ENCODE assay signal across 19 cellular contexts in the genomic region with DNA sequence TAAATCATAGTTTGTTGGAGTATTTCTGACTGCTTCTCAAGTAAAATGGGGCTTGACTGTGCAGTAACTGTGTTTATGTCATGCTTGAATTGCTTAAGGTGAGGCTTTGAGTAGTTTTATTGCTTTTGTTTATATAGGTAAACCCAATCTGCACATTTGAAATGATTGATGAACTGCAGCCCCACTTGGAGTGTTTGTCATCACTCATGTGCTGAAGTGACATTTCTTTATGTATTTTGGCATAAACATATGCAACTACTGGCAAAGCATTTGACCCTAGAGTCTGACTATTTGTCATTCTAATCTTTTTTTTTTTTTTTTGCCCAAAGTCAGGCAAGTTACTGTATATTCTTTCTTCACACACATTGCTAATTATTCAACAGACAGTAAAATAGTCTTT.
"Had no signal": no experiment of that assay in that cellular context is flagged by ENCODE, and none has a peak within 500 bp of the region (broad histone marks: within the 10 kb centered on the region; RNA-seq: fewer than 3 reads in every experiment).

No MANE protein-coding gene starts in this region.

- H3K4me1 ChIP-seq: esophagus muscularis mucosa, heart right ventricle, prostate gland, right atrium auricular region, suprapubic skin, vagina had no signal

- H3K4me3 ChIP-seq: esophagus muscularis mucosa, heart right ventricle, neural progenitor cell, prostate gland, right atrium auricular region, suprapubic skin, vagina had no signal

- H3K36me3 ChIP-seq: esophagus muscularis mucosa, heart right ventricle, neural progenitor cell, prostate gland, right atrium auricular region, suprapubic skin, vagina had no signal

- H3K9me3 ChIP-seq: esophagus muscularis mucosa, heart right ventricle, prostate gland, right atrium auricular region, suprapubic skin, vagina had no signal

- DNase-seq: activated B cell treated with CpG ODN at 0.5 μM for 24 hours; activated CD4-positive, alpha-beta memory T cell treated with anti-CD3 and anti-CD28 coated beads, Interleukin-2, amount 10 ng/mL, durations not matched to agents 7 days and 5 days; activated CD4-positive, alpha-beta T cell treated with anti-CD3 and anti-CD28 coated beads for 48 hours; activated CD8-positive, alpha-beta memory T cell treated with anti-CD3 and anti-CD28 coated beads, Interleukin-2, amount 10 ng/mL, durations not matched to agents 7 days and 5 days; amniotic stem cell; effector memory CD4-positive, alpha-beta T cell; heart right ventricle; immature natural killer cell; kidney glomerular epithelial cell; left ventricle myocardium superior; stimulated activated CD4-positive, alpha-beta T cell treated with anti-CD3 and anti-CD28 coated beads, Interleukin-12 subunit alpha, Interleukin-12 subunit beta, amount 100 ng/mL, for 4 hours; stimulated activated CD4-positive, alpha-beta T cell treated with anti-CD3 and anti-CD28 coated beads, Interleukin-1b, Interleukin-23, amount 100 ng/mL, for 48 hours; trophoblast cell had no signal

- H3K27ac ChIP-seq: esophagus muscularis mucosa, heart right ventricle, neural progenitor cell, prostate gland, right atrium auricular region, suprapubic skin, vagina had no signal

- ATAC-seq: activated CD8-positive, alpha-beta memory T cell treated with anti-CD3 and anti-CD28 coated beads, Interleukin-2, amount 10 ng/mL, durations not matched to agents 7 days and 5 days; heart right ventricle; left ventricle myocardium superior had no signal

- H3K27me3 ChIP-seq: esophagus muscularis mucosa, neural progenitor cell, right atrium auricular region, suprapubic skin, vagina had no signal
